Comparison of ENCODE assay signal across 9 cellular contexts in the genomic region with DNA sequence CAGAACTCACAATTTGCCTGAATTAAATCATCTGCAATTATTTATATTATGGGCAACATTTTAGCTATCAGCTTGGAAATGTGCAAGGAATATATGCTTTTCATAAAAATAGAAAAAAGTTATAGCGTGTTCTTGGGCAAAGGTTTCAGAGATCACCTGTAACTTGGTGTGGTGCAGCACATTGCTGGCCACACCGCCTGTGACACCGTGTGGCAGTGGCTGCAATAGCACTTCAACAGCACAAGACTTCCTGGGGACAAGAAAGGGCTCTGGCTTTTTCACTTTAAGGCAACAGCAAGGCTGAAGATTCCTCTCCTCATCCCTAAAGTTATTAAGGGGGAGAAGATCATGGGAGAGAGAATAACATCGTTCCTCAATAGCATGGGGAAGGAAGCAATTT. TPM values are rescaled to one million over a fixed set of nuclear protein-coding genes. Genes with fewer than 3 reads are reported as not detected.
DNase-seq lines count a peak whose midpoint lies in the region; ATAC-seq and TF ChIP-seq lines count a peak whose summit lies in the region.
"Had no signal": no experiment of that assay in that cellular context is flagged by ENCODE, and none has a peak within 500 bp of the region (broad histone marks: within the 10 kb centered on the region; RNA-seq: fewer than 3 reads in every experiment).

No MANE protein-coding gene starts in this region.

- TF ChIP-seq CTCF in retinal pigment epithelial cell (conservative IDR thresholded peaks at IDR 0.05; ENCODE audit: low read depth, low read length) (peak; percentile 53), BE2C (IDR thresholded peaks at IDR 0.05; ENCODE audit: low read depth, low read length) (no peak)

- no peaks in the 10 kb centered on the region for H3K36me3 Mint-ChIP-seq in activated naive CD8-positive, alpha-beta T cell treated with anti-CD3 and anti-CD28 coated beads, Interleukin-2, amount 10 ng/mL, durations not matched to agents 7 days and 5 days
- H3K36me3 Mint-ChIP-seq in activated naive CD8-positive, alpha-beta T cell treated with anti-CD3 and anti-CD28 coated beads, Interleukin-2, amount 50 U/mL, for 24 hours (ENCODE audit: low read depth): no peaks in the 10 kb centered on the region
- no peaks in the 10 kb centered on the region for H3K36me3 Mint-ChIP-seq in activated naive CD4-positive, alpha-beta T cell treated with anti-CD3 and anti-CD28 coated beads, Interleukin-2, amount 10 ng/mL, durations not matched to agents 7 days and 5 days

- no peaks in the 10 kb centered on the region for H3K9me3 ChIP-seq in SK-N-MC (ENCODE audit: low read depth, low read length)
- no peaks in the 10 kb centered on the region for H3K9me3 ChIP-seq in BE2C

- peak overlapping the region; percentile 87 for H3K27ac ChIP-seq in SK-N-MC
- H3K27ac ChIP-seq: parathyroid adenoma had no signal

- H3K27ac Mint-ChIP-seq in activated naive CD8-positive, alpha-beta T cell treated with anti-CD3 and anti-CD28 coated beads, Interleukin-2, amount 10 ng/mL, durations not matched to agents 7 days and 5 days: no peak overlapping the region
- H3K27ac Mint-ChIP-seq in activated naive CD8-positive, alpha-beta T cell treated with anti-CD3 and anti-CD28 coated beads, Interleukin-2, amount 50 U/mL, for 24 hours: no peak overlapping the region
- no peak overlapping the region for H3K27ac Mint-ChIP-seq in activated naive CD4-positive, alpha-beta T cell treated with anti-CD3 and anti-CD28 coated beads, Interleukin-2, amount 10 ng/mL, durations not matched to agents 7 days and 5 days

- CTCF ChIA-PET in activated naive CD4-positive, alpha-beta T cell treated with anti-CD3 and anti-CD28 coated beads, Interleukin-2, amount 10 ng/mL, durations not matched to agents 7 days and 5 days (lab: Charles Lee): no interaction called here

- no peaks in the 10 kb centered on the region for H3K4me1 Mint-ChIP-seq in activated naive CD8-positive, alpha-beta T cell treated with anti-CD3 and anti-CD28 coated beads, Interleukin-2, amount 10 ng/mL, durations not matched to agents 7 days and 5 days
- H3K4me1 Mint-ChIP-seq in activated naive CD8-positive, alpha-beta T cell treated with anti-CD3 and anti-CD28 coated beads, Interleukin-2, amount 50 U/mL, for 24 hours: no peaks in the 10 kb centered on the region
- H3K4me1 Mint-ChIP-seq in activated naive CD4-positive, alpha-beta T cell treated with anti-CD3 and anti-CD28 coated beads, Interleukin-2, amount 10 ng/mL, durations not matched to agents 7 days and 5 days: no peaks in the 10 kb centered on the region

- no peaks in the 10 kb centered on the region for H3K9me3 Mint-ChIP-seq in activated naive CD8-positive, alpha-beta T cell treated with anti-CD3 and anti-CD28 coated beads, Interleukin-2, amount 10 ng/mL, durations not matched to agents 7 days and 5 days
- peaks cover 1% of the 10 kb centered on the region for H3K9me3 Mint-ChIP-seq in activated naive CD8-positive, alpha-beta T cell treated with anti-CD3 and anti-CD28 coated beads, Interleukin-2, amount 50 U/mL, for 24 hours
- H3K9me3 Mint-ChIP-seq in activated naive CD4-positive, alpha-beta T cell treated with anti-CD3 and anti-CD28 coated beads, Interleukin-2, amount 10 ng/mL, durations not matched to agents 7 days and 5 days: no peaks in the 10 kb centered on the region

- ATAC-seq in activated naive CD8-positive, alpha-beta T cell treated with anti-CD3 and anti-CD28 coated beads, Interleukin-2, amount 10 ng/mL, durations not matched to agents 7 days and 5 days (ENCODE audit: low read depth): peak; percentile 47
- ATAC-seq in activated naive CD8-positive, alpha-beta T cell treated with anti-CD3 and anti-CD28 coated beads, Interleukin-2, amount 50 U/mL, for 24 hours: no peak
- peak; percentile 82 for ATAC-seq in HG03354 (IDR thresholded peaks at IDR 0.05; ENCODE audit: poor library complexity, severe bottlenecking, unreplicated experiment)

- POLR2A ChIA-PET in activated naive CD8-positive, alpha-beta T cell treated with anti-CD3 and anti-CD28 coated beads, Interleukin-2, amount 10 ng/mL, durations not matched to agents 7 days and 5 days (lab: Charles Lee): no interaction called here

- no peak overlapping the region for H3K4me3 Mint-ChIP-seq in activated naive CD8-positive, alpha-beta T cell treated with anti-CD3 and anti-CD28 coated beads, Interleukin-2, amount 10 ng/mL, durations not matched to agents 7 days and 5 days
- no peak overlapping the region for H3K4me3 Mint-ChIP-seq in activated naive CD8-positive, alpha-beta T cell treated with anti-CD3 and anti-CD28 coated beads, Interleukin-2, amount 50 U/mL, for 24 hours
- no peak overlapping the region for H3K4me3 Mint-ChIP-seq in activated naive CD4-positive, alpha-beta T cell treated with anti-CD3 and anti-CD28 coated beads, Interleukin-2, amount 10 ng/mL, durations not matched to agents 7 days and 5 days

- peaks cover 2% of the 10 kb centered on the region for H3K27me3 Mint-ChIP-seq in activated naive CD8-positive, alpha-beta T cell treated with anti-CD3 and anti-CD28 coated beads, Interleukin-2, amount 10 ng/mL, durations not matched to agents 7 days and 5 days
- H3K27me3 Mint-ChIP-seq in activated naive CD8-positive, alpha-beta T cell treated with anti-CD3 and anti-CD28 coated beads, Interleukin-2, amount 50 U/mL, for 24 hours: peaks cover 1% of the 10 kb centered on the region
- H3K27me3 Mint-ChIP-seq in activated naive CD4-positive, alpha-beta T cell treated with anti-CD3 and anti-CD28 coated beads, Interleukin-2, amount 10 ng/mL, durations not matched to agents 7 days and 5 days: no peaks in the 10 kb centered on the region

- no peaks in the 10 kb centered on the region for H3K27me3 ChIP-seq in BE2C

- H3K4me3 ChIP-seq in SK-N-MC: no peak overlapping the region
- H3K4me3 ChIP-seq in retinal pigment epithelial cell (ENCODE audit: low read length): no peak overlapping the region
- H3K4me3 ChIP-seq in BE2C (ENCODE audit: low read depth, low read length): no peak overlapping the region

- H3K36me3 ChIP-seq in SK-N-MC (ENCODE audit: insufficient read depth, low read length) (no peaks in the 10 kb centered on the region), BE2C (no peaks in the 10 kb centered on the region)

- DNase-seq in activated naive CD8-positive, alpha-beta T cell treated with anti-CD3 and anti-CD28 coated beads, Interleukin-2, amount 10 ng/mL, durations not matched to agents 7 days and 5 days: no peak
- DNase-seq in activated naive CD8-positive, alpha-beta T cell treated with anti-CD3 and anti-CD28 coated beads, Interleukin-2, amount 50 U/mL, for 24 hours: no peak
- DNase-seq in SK-N-MC (ENCODE audit: low read depth, low spot score): no peak
- no peak for DNase-seq in retinal pigment epithelial cell (ENCODE audit: low read depth)
- no peak for DNase-seq in cerebellar nuclear complex (lab: John Stamatoyannopoulos, UW)
- DNase-seq in activated naive CD4-positive, alpha-beta T cell treated with anti-CD3 and anti-CD28 coated beads, Interleukin-2, amount 10 ng/mL, durations not matched to agents 7 days and 5 days: no peak
- no peak for DNase-seq in BE2C

- H3K9ac ChIP-seq in SK-N-MC (ENCODE audit: insufficient read length): no peak overlapping the region
- H3K9ac ChIP-seq: parathyroid adenoma had no signal

- no peaks in the 10 kb centered on the region for H3K4me1 ChIP-seq in BE2C
- H3K4me1 ChIP-seq: parathyroid adenoma had no signal

RNA-seq across cellular contexts. Expression of a gene that starts 14.8 kb away (rescaled TPM):
- total RNA-seq in activated naive CD8-positive, alpha-beta T cell treated with anti-CD3 and anti-CD28 coated beads, Interleukin-2, amount 10 ng/mL, durations not matched to agents 7 days and 5 days: not detected
- not detected for polyA plus RNA-seq in BE2C (2012; ENCODE audit: insufficient read depth, insufficient read length, low read depth)

RNA-seq across cellular contexts. Expression of a gene that starts 26.2 kb away (rescaled TPM):
- total RNA-seq in activated naive CD8-positive, alpha-beta T cell treated with anti-CD3 and anti-CD28 coated beads, Interleukin-2, amount 10 ng/mL, durations not matched to agents 7 days and 5 days: not detected
- polyA plus RNA-seq in BE2C (2012; ENCODE audit: insufficient read depth, insufficient read length, low read depth): not detected

RNA-seq across cellular contexts. Expression of a gene that starts 32.5 kb away (rescaled TPM):
- not detected for total RNA-seq in activated naive CD8-positive, alpha-beta T cell treated with anti-CD3 and anti-CD28 coated beads, Interleukin-2, amount 10 ng/mL, durations not matched to agents 7 days and 5 days
- polyA plus RNA-seq in BE2C (2012; ENCODE audit: insufficient read depth, insufficient read length, low read depth): not detected
